ENCODE assay signal across 7 cellular contexts in the genomic region with DNA sequence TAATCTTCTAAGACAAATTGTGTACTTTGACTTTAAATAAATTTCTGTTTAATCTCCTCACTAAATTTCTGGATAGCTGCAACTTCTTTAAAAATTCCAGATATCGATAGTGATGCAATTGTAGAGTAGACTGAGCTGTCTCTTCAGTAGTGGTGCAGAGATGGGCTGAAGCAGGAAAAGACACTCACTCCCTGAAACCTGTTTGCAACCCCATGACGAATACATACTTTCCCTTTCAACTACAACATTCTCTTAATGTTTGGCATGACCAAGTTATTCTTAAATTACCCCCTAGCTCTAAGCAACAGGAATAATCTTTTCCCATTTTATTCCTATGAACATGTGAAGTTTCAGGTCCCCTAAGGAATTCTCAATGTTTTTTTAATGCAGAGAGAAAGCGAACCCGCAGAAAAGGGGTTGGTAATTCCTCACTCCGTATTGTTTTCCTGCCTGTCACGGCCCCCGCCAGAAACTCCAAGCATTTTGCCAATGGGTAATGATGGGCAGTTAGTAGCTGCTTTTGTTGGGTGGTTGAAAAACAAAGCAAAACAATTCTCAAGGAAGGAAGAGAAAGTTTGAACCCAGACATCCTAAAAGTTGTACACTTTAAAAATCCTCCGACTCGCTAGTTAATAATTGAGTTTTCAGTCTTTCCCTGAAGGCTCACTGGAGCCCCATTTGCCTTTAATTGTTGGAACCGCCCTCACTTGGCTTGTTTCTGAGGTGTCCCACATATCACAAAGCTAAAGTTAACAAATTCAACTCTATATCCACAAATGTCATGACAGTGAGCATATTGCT. TPM values are rescaled to one million over a fixed set of nuclear protein-coding genes. Genes with fewer than 3 reads are reported as not detected.
A peak's percentile ranks its signal among the peaks of the same experiment; 100 is the strongest.
DNase-seq lines count a peak whose midpoint lies in the region; ATAC-seq, FAIRE-seq and TF ChIP-seq lines count a peak whose summit lies in the region.

No MANE protein-coding gene starts in this region.

- H3K9ac ChIP-seq in adipocyte (ENCODE audit: low read length) (peak overlapping the region; percentile 47), kidney (ENCODE audit: low read length in 2 of 2) (peak overlapping the region; percentile 81 to 92)

- intact Hi-C loops in kidney (cut with DNase I): no loop called here

- H3K27ac Mint-ChIP-seq in stimulated activated naive CD8-positive, alpha-beta T cell treated with anti-CD3 and anti-CD28 coated beads, Interleukin-15, amount 100 ng/mL, for 72 hours: no peak overlapping the region

- no peaks in the 10 kb centered on the region for H3K27me3 ChIP-seq in adipocyte (replicated peaks; ENCODE audit: control insufficient read depth, insufficient read depth, low read length)

- peak; percentile 56 for ATAC-seq in stimulated activated naive CD8-positive, alpha-beta T cell treated with anti-CD3 and anti-CD28 coated beads, Interleukin-15, amount 100 ng/mL, for 72 hours
- no peak for ATAC-seq in HG03095 (IDR thresholded peaks at IDR 0.05; ENCODE audit: unreplicated experiment)

- peaks cover 68% of the 10 kb centered on the region for H3K27me3 Mint-ChIP-seq in stimulated activated naive CD8-positive, alpha-beta T cell treated with anti-CD3 and anti-CD28 coated beads, Interleukin-15, amount 100 ng/mL, for 72 hours

- no peaks in the 10 kb centered on the region for H3K9me3 Mint-ChIP-seq in stimulated activated naive CD8-positive, alpha-beta T cell treated with anti-CD3 and anti-CD28 coated beads, Interleukin-15, amount 100 ng/mL, for 72 hours

- H3K27ac ChIP-seq in kidney (ENCODE audit: low read depth in 2 of 2, low read length in 2 of 2): peak overlapping the region; percentile 72 to 85

- H3K9me3 ChIP-seq in adipocyte (ENCODE audit: control insufficient read depth, low read length) (no peaks in the 10 kb centered on the region), kidney (ENCODE audit: control insufficient read depth in 1 of 2, low read length in 2 of 2) (no peaks in the 10 kb centered on the region)

- H3K4me3 ChIP-seq in adipocyte (ENCODE audit: low read length) (peak overlapping the region; percentile 86), kidney (ENCODE audit: low read length in 2 of 2) (peak overlapping the region; percentile 89 to 95)

- peak overlapping the region; percentile 47 to 69 for H3K4me3 Mint-ChIP-seq in stimulated activated naive CD8-positive, alpha-beta T cell treated with anti-CD3 and anti-CD28 coated beads, Interleukin-15, amount 100 ng/mL, for 72 hours

- peaks cover 15% of the 10 kb centered on the region for H3K4me1 Mint-ChIP-seq in stimulated activated naive CD8-positive, alpha-beta T cell treated with anti-CD3 and anti-CD28 coated beads, Interleukin-15, amount 100 ng/mL, for 72 hours

- H3K4me1 ChIP-seq in adipocyte (ENCODE audit: control insufficient read depth, insufficient read depth, low read length) (peaks cover 4% of the 10 kb centered on the region), kidney (ENCODE audit: control insufficient read depth in 1 of 2, insufficient read depth in 1 of 2, low read depth in 1 of 2, low read length in 2 of 2) (peaks cover 0 to 3% of the 10 kb centered on the region in 2 donors)

- peak; percentile 47 for FAIRE-seq in kidney (lab: Jason Lieb, UNC)

- no peak for TF ChIP-seq CTCF in kidney (IDR thresholded peaks at IDR 0.05; ENCODE audit: borderline replicate concordance, extremely low read depth, insufficient read depth)

- DNase-seq in HT1080 (ENCODE audit: low read depth): peak; percentile 15
- peak; percentile 5 for DNase-seq in adipocyte (ENCODE audit: low read depth)
- DNase-seq in kidney: no peak
- DNase-seq in stimulated activated naive CD8-positive, alpha-beta T cell treated with anti-CD3 and anti-CD28 coated beads, Interleukin-15, amount 100 ng/mL, for 72 hours: no peak
- DNase-seq in stimulated activated CD4-positive, alpha-beta T cell treated with anti-CD3 and anti-CD28 coated beads, Interleukin-1b, Interleukin-23, amount 100 ng/mL, for 48 hours: no peak
- no peak for DNase-seq in C1 segment of cervical spinal cord (lab: John Stamatoyannopoulos, UW)

- H3K36me3 ChIP-seq in adipocyte (ENCODE audit: control insufficient read depth, insufficient read depth, low read length, severe bottlenecking): no peaks in the 10 kb centered on the region
- no peaks in the 10 kb centered on the region for H3K36me3 ChIP-seq in kidney (ENCODE audit: control insufficient read depth in 1 of 2, insufficient read depth in 2 of 2, low read length in 2 of 2)

RNA-seq across cellular contexts. Expression of a gene that starts 1.2 kb away (rescaled TPM):
- total RNA-seq in HT1080 (2014; rRNA removed; shearing (Covaris generic)): not detected in 2 replicates
- under 0.01 TPM in 1 of 2 replicates, not detected in the other for polyA plus RNA-seq in HT1080 (2015; cell fraction: cytosol; rRNA removed)
- polyA plus RNA-seq in HT1080 (2015; cell fraction: nucleus; rRNA removed): 0.14 TPM in 1 of 2 replicates, not detected in the other
- 24.3 TPM for total RNA-seq in kidney
- polyA plus RNA-seq in kidney (ENCODE audit: insufficient read depth, low read depth, low replicate concordance): 5.1 TPM

Comparison
In these comparisons a context has a peak if more than half of its experiments do, and no peak if none do; other contexts are left out.
1. DNase-seq: peak in HT1080 (single experiment) and adipocyte (single experiment); none in kidney (single experiment), stimulated activated naive CD8-positive, alpha-beta T cell treated with anti-CD3 and anti-CD28 coated beads, Interleukin-15, amount 100 ng/mL, for 72 hours (0 of 2), stimulated activated CD4-positive, alpha-beta T cell treated with anti-CD3 and anti-CD28 coated beads, Interleukin-1b, Interleukin-23, amount 100 ng/mL, for 48 hours (single experiment) and C1 segment of cervical spinal cord (0 of 14).
2. RNA of a gene that starts 1.2 kb away (total RNA-seq): 24.3 TPM in kidney (single experiment); not detected in HT1080; every median in the first group is over 10 times any median in the second.